8 cellular contexts compared by ENCODE assay signal in the genomic region with DNA sequence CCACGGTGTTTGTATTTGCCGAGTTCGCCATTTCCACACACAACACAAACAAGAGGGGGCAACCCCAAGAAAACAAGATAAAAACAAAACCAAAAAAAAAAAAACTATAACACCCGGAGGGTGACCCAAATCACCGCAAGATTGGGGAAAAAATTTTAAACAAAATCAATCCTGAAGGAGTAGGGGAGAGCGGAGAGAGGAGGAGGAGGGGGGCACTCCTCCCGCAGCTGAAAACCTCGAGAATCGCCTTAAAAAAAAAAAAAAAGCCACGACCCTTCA. TPM values are rescaled to one million over a fixed set of nuclear protein-coding genes. Genes with fewer than 3 reads are reported as not detected.
A peak's percentile ranks its signal among the peaks of the same experiment; 100 is the strongest.
DNase-seq lines count a peak whose midpoint lies in the region; ATAC-seq, FAIRE-seq and TF ChIP-seq lines count a peak whose summit lies in the region.

No MANE protein-coding gene starts in this region.

- ATAC-seq in WTC11 (no peak), HG03521 (IDR thresholded peaks at IDR 0.05; ENCODE audit: unreplicated experiment) (no peak), GM19467 (IDR thresholded peaks at IDR 0.05; ENCODE audit: unreplicated experiment) (no peak)

- 0 to 2% (median 1%) methylated on average over 9 to 10 of the region's 10 CpGs for WGBS in small intestine, 3 donors

- H3K27me3 Mint-ChIP-seq in HFFc6 (ENCODE audit: insufficient read depth) (peaks cover 9% of the 10 kb centered on the region), WTC11 (ENCODE audit: low read depth) (peaks cover 4% of the 10 kb centered on the region; the same call in 1 of the 2 replicates), glutamatergic neuron (ENCODE audit: unreplicated experiment) (peaks cover 16% of the 10 kb centered on the region)

- H3K36me3 ChIP-seq in small intestine (ENCODE audit: control insufficient read depth in 2 of 2, insufficient read depth in 2 of 2, low read length in 2 of 2), result peaks cover 0 to 2% of the 10 kb centered on the region in 2 donors

- H3K27ac ChIP-seq in small intestine (ENCODE audit: low read depth in 1 of 2, low read length in 1 of 2), result peak overlapping the region; percentile 82 to 93

- H3K27me3 ChIP-seq in small intestine (ENCODE audit: control insufficient read depth in 2 of 2, insufficient read depth in 2 of 2, low read length in 2 of 2), result no peaks in the 10 kb centered on the region

- H3K4me3 Mint-ChIP-seq in HFFc6 (peak overlapping the region; percentile 94), WTC11 (peak overlapping the region; percentile 95), glutamatergic neuron (ENCODE audit: unreplicated experiment) (peak overlapping the region; percentile 93)

- peak overlapping the region; percentile 99 for H3K27ac Mint-ChIP-seq in HFFc6
- peak overlapping the region; percentile 93 for H3K27ac Mint-ChIP-seq in WTC11
- H3K27ac Mint-ChIP-seq in glutamatergic neuron (ENCODE audit: unreplicated experiment), result peak overlapping the region; percentile 94

- TF ChIP-seq CTCF in HFFc6 (IDR thresholded peaks at IDR 0.05) (no peak), WTC11 (IDR thresholded peaks at IDR 0.05) (no peak), glutamatergic neuron (IDR thresholded peaks at IDR 0.05; ENCODE audit: partially characterized antibody, unreplicated experiment) (no peak)

- H3K4me1 Mint-ChIP-seq in HFFc6 (ENCODE audit: low read depth) (peaks cover 37% of the 10 kb centered on the region), WTC11 (peaks cover 31% of the 10 kb centered on the region), glutamatergic neuron (ENCODE audit: low read depth, unreplicated experiment) (peaks cover 15% of the 10 kb centered on the region)

- DNase-seq in HFFc6 (no peak), WTC11 (ENCODE audit: low spot score) (no peak), glutamatergic neuron (no peak), small intestine (no peak), GM19239 (ENCODE audit: insufficient read length, low spot score) (no peak), DMS53 treated with DMSO at 0.1 percent for 48 hours (lab: John Stamatoyannopoulos, UW; ENCODE audit: unreplicated experiment) (no peak)

- H3K36me3 Mint-ChIP-seq in HFFc6 (ENCODE audit: low read depth) (peaks cover 5% of the 10 kb centered on the region), WTC11 (peaks cover 16% of the 10 kb centered on the region), glutamatergic neuron (ENCODE audit: unreplicated experiment) (no peaks in the 10 kb centered on the region)

- no peaks in the 10 kb centered on the region for H3K9me3 ChIP-seq in small intestine (ENCODE audit: control insufficient read depth, low read depth)

- peak overlapping the region; percentile 70 to 91 for H3K4me3 ChIP-seq in small intestine (ENCODE audit: low read depth in 1 of 2, low read length in 2 of 2)

- H3K4me1 ChIP-seq in small intestine (ENCODE audit: control insufficient read depth in 2 of 2, insufficient read depth in 1 of 2, low read depth in 1 of 2, low read length in 1 of 2), result peaks cover 0 to 5% of the 10 kb centered on the region in 2 donors

- CTCF ChIA-PET in WTC11 (lab: Charles Lee), result interaction anchor here (0.6 to 1.0 kb wide), 2 partner anchors 49 to 207 kb away, joined by 3 to 4 read pairs; no protein-coding TSS in a partner anchor

- FAIRE-seq in small intestine (lab: Jason Lieb, UNC) (no peak), GM19239 (lab: Jason Lieb, UNC) (no peak)

- POLR2A ChIA-PET in WTC11 (lab: Charles Lee), result interaction anchor here (0.6 to 1.8 kb wide), 11 partner anchors 31 to 457 kb away, joined by 3 to 18 read pairs (median 5); a partner anchor contains a TSS

- H3K9me3 Mint-ChIP-seq in HFFc6, result peaks cover 5% of the 10 kb centered on the region
- no peaks in the 10 kb centered on the region for H3K9me3 Mint-ChIP-seq in WTC11
- H3K9me3 Mint-ChIP-seq in glutamatergic neuron (ENCODE audit: unreplicated experiment), result peaks cover 19% of the 10 kb centered on the region

TF ChIP-seq in WTC11, 78 proteins besides CTCF, POLR2A, EP300 and RAD21 (continues in another document):
- TF ChIP-seq, protein P1, sequence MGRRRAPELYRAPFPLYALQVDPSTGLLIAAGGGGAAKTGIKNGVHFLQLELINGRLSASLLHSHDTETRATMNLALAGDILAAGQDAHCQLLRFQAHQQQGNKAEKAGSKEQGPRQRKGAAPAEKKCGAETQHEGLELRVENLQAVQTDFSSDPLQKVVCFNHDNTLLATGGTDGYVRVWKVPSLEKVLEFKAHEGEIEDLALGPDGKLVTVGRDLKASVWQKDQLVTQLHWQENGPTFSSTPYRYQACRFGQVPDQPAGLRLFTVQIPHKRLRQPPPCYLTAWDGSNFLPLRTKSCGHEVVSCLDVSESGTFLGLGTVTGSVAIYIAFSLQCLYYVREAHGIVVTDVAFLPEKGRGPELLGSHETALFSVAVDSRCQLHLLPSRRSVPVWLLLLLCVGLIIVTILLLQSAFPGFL (CRISPR knock-in tag; IDR thresholded peaks at IDR 0.05; ENCODE audit: borderline replicate concordance), result no peak
- TF ChIP-seq JAZF1 (CRISPR knock-in tag; IDR thresholded peaks at IDR 0.05), result no peak
- TF ChIP-seq, protein P2, sequence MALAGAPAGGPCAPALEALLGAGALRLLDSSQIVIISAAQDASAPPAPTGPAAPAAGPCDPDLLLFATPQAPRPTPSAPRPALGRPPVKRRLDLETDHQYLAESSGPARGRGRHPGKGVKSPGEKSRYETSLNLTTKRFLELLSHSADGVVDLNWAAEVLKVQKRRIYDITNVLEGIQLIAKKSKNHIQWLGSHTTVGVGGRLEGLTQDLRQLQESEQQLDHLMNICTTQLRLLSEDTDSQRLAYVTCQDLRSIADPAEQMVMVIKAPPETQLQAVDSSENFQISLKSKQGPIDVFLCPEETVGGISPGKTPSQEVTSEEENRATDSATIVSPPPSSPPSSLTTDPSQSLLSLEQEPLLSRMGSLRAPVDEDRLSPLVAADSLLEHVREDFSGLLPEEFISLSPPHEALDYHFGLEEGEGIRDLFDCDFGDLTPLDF (CRISPR knock-in tag; IDR thresholded peaks at IDR 0.05), result no peak
- TF ChIP-seq ZNF232 (CRISPR knock-in tag; IDR thresholded peaks at IDR 0.05), result no peak
- no peak for TF ChIP-seq TEAD4 (CRISPR knock-in tag; IDR thresholded peaks at IDR 0.05)
- TF ChIP-seq NR2C2 (CRISPR knock-in tag; IDR thresholded peaks at IDR 0.05), result no peak
- TF ChIP-seq ZNF263 (CRISPR knock-in tag; IDR thresholded peaks at IDR 0.05; ENCODE audit: low read depth), result no peak
- TF ChIP-seq, protein P3, sequence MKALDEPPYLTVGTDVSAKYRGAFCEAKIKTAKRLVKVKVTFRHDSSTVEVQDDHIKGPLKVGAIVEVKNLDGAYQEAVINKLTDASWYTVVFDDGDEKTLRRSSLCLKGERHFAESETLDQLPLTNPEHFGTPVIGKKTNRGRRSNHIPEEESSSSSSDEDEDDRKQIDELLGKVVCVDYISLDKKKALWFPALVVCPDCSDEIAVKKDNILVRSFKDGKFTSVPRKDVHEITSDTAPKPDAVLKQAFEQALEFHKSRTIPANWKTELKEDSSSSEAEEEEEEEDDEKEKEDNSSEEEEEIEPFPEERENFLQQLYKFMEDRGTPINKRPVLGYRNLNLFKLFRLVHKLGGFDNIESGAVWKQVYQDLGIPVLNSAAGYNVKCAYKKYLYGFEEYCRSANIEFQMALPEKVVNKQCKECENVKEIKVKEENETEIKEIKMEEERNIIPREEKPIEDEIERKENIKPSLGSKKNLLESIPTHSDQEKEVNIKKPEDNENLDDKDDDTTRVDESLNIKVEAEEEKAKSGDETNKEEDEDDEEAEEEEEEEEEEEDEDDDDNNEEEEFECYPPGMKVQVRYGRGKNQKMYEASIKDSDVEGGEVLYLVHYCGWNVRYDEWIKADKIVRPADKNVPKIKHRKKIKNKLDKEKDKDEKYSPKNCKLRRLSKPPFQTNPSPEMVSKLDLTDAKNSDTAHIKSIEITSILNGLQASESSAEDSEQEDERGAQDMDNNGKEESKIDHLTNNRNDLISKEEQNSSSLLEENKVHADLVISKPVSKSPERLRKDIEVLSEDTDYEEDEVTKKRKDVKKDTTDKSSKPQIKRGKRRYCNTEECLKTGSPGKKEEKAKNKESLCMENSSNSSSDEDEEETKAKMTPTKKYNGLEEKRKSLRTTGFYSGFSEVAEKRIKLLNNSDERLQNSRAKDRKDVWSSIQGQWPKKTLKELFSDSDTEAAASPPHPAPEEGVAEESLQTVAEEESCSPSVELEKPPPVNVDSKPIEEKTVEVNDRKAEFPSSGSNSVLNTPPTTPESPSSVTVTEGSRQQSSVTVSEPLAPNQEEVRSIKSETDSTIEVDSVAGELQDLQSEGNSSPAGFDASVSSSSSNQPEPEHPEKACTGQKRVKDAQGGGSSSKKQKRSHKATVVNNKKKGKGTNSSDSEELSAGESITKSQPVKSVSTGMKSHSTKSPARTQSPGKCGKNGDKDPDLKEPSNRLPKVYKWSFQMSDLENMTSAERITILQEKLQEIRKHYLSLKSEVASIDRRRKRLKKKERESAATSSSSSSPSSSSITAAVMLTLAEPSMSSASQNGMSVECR (CRISPR knock-in tag; IDR thresholded peaks at IDR 0.05; ENCODE audit: borderline replicate concordance), result no peak
- TF ChIP-seq NFE2L1 (CRISPR knock-in tag; IDR thresholded peaks at IDR 0.05), result no peak
- TF ChIP-seq FOXJ3 (CRISPR knock-in tag; IDR thresholded peaks at IDR 0.05; ENCODE audit: borderline replicate concordance), result no peak
- no peak for TF ChIP-seq IRF2 (CRISPR knock-in tag; IDR thresholded peaks at IDR 0.05; ENCODE audit: borderline replicate concordance, low read depth)
- no peak for TF ChIP-seq ATF1 (CRISPR knock-in tag; IDR thresholded peaks at IDR 0.05)
- no peak for TF ChIP-seq JUN (CRISPR knock-in tag; IDR thresholded peaks at IDR 0.05)
- TF ChIP-seq NFYB (CRISPR knock-in tag; conservative IDR thresholded peaks at IDR 0.05; ENCODE audit: low read depth), result no peak
- TF ChIP-seq, protein P4, sequence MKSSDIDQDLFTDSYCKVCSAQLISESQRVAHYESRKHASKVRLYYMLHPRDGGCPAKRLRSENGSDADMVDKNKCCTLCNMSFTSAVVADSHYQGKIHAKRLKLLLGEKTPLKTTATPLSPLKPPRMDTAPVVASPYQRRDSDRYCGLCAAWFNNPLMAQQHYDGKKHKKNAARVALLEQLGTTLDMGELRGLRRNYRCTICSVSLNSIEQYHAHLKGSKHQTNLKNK (CRISPR knock-in tag; IDR thresholded peaks at IDR 0.05), result no peak
- TF ChIP-seq, protein P5, sequence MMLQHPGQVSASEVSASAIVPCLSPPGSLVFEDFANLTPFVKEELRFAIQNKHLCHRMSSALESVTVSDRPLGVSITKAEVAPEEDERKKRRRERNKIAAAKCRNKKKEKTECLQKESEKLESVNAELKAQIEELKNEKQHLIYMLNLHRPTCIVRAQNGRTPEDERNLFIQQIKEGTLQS (CRISPR knock-in tag; conservative IDR thresholded peaks at IDR 0.05), result no peak
- TF ChIP-seq, protein P6, sequence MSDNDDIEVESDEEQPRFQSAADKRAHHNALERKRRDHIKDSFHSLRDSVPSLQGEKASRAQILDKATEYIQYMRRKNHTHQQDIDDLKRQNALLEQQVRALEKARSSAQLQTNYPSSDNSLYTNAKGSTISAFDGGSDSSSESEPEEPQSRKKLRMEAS (CRISPR knock-in tag; IDR thresholded peaks at IDR 0.05), result no peak

RNA-seq across cellular contexts. Expression of a gene that starts 0.3 kb away (rescaled TPM):
- 10 to 100 TPM; 37.6 to 47.6 (median 40.3) TPM for total RNA-seq in HFFc6 (2021; fragmentation: NEBNext Ultra II Directional; extraction: Animal tissue kit (Norgen Biotek cat#: 25700))
- total RNA-seq in WTC11 (2021) (44.3 to 49.0 TPM (median 45.2 TPM) in 3 replicates), glutamatergic neuron (ENCODE audit: unreplicated experiment) (62.3 TPM)
- 1 to 10 TPM; 4.9 to 8.7 (median 7.0) TPM for polyA plus RNA-seq in small intestine
